1 cellular context compared by ENCODE assay signal in the genomic region with DNA sequence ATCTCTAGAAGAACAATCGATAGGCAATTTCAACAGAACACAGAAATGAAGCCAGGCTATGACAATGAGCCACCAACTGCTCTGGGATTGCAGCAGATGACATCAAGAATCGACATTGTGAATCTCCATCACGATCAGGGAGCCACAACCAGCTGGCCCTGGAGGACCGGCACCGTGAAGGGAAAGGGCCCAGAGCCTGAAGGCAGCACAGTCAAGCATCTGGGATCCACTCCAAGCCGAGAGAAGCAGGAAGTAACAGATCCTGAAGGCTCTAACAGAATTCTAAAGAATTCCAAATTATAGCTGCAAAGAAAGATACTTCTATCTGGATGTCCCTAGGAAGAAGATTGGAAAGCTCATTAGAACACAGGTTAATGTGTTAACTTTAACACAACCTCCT.
TF ChIP-seq lines count a peak whose summit lies in the region.

No MANE protein-coding gene starts in this region.

TF ChIP-seq in IMR-90, 13 proteins besides CTCF, POLR2A, EP300 and RAD21:
- TF ChIP-seq FOS (IDR thresholded peaks at IDR 0.05; ENCODE audit: low read depth, low read length) (no peak), MAZ (IDR thresholded peaks at IDR 0.05; ENCODE audit: borderline replicate concordance, low read depth, low read length) (no peak), USF2 (IDR thresholded peaks at IDR 0.05; ENCODE audit: low read depth, low read length) (no peak), CEBPB (IDR thresholded peaks at IDR 0.05; ENCODE audit: low read depth, low read length) (no peak), BHLHE40 (IDR thresholded peaks at IDR 0.05; ENCODE audit: low read depth, low read length) (no peak), RFX5 (IDR thresholded peaks at IDR 0.05; ENCODE audit: low read depth, low read length) (no peak), MXI1 (IDR thresholded peaks at IDR 0.05; ENCODE audit: borderline replicate concordance, low read depth, low read length) (no peak), NFE2L2 (IDR thresholded peaks at IDR 0.05; ENCODE audit: low read depth, low read length) (no peak), RCOR1 (IDR thresholded peaks at IDR 0.05; ENCODE audit: insufficient replicate concordance, low read length) (no peak)
